In genomic region chr2:141517180-141517851, GRCh38 we compare ENCODE assay signal across 23 cellular contexts.
A peak's percentile ranks its signal among the peaks of the same experiment; 100 is the strongest.
DNase-seq lines count a peak whose midpoint lies in the region; ATAC-seq, FAIRE-seq and TF ChIP-seq lines count a peak whose summit lies in the region.
"Had no signal": no experiment of that assay in that cellular context is flagged by ENCODE, and none has a peak within 500 bp of the region (broad histone marks: within the 10 kb centered on the region; RNA-seq: fewer than 3 reads in every experiment).

No MANE protein-coding gene starts in this region.

- no peaks in the 10 kb centered on the region for H3K9me2 ChIP-seq in PC-3 (replicated peaks; ENCODE audit: low read length)

- BruUV-seq in PC-3 (replicated peaks; lab: Mats Ljungman, UMichigan) (no TSS peak), HepG2 (replicated peaks; lab: Mats Ljungman, UMichigan) (no TSS peak)

- H3K27ac ChIP-seq in PC-3 (ENCODE audit: low read length) (peak overlapping the region; percentile 47), HepG2 (ENCODE audit: extremely low read length, insufficient read depth, low read length) (no peak overlapping the region)
- H3K27ac ChIP-seq: 22Rv1; BLaER1 treated with 17β-estradiol and CSF1 and Interleukin-3, amounts not matched to agents 10 nM and 100 nM; GM23248 had no signal

- intact Hi-C loops in PC-3 (cut with micrococcal nuclease) = no loop called here
- intact Hi-C loops in HepG2 (cut with micrococcal nuclease; ENCODE audit: unreplicated experiment) = no loop called here

- in situ Hi-C loops in HepG2 (cut with HindIII; ENCODE audit: extremely low pct_ligation_motif_present, low pct_unique_long_range_greater_than_20kb) = no loop called here

- H3F3A ChIP-seq in PC-3 (ENCODE audit: low read length, unreplicated experiment) = no peaks in the 10 kb centered on the region

- H3K4me1 ChIP-seq in PC-3 (ENCODE audit: insufficient read depth, low read length) (peaks cover 11% of the 10 kb centered on the region), HepG2 (ENCODE audit: insufficient read depth, low read length) (peaks cover 15% of the 10 kb centered on the region)
- H3K4me1 ChIP-seq: BE2C had no signal

- TF ChIP-seq CTCF in PC-3 (conservative IDR thresholded peaks at IDR 0.05; ENCODE audit: low read depth, low read length) (no peak), HepG2 (CRISPR knock-in tag; IDR thresholded peaks at IDR 0.05) (no peak)

- H4K20me1 ChIP-seq in PC-3 (ENCODE audit: low read length) = no peaks in the 10 kb centered on the region
- no peaks in the 10 kb centered on the region for H4K20me1 ChIP-seq in HepG2 (ENCODE audit: insufficient read depth, low read length)
- H4K20me1 ChIP-seq: BLaER1 treated with 17β-estradiol and CSF1 and Interleukin-3, amounts not matched to agents 10 nM and 100 nM had no signal

- no peak for TF ChIP-seq RAD21 in HepG2 (CRISPR knock-in tag; IDR thresholded peaks at IDR 0.05)

- H3K36me3 ChIP-seq in PC-3 (ENCODE audit: low read depth, low read length) (no peaks in the 10 kb centered on the region), HepG2 (replicated peaks in 1 of 2; ENCODE audit: control insufficient read depth in 1 of 2, insufficient read depth in 2 of 2, low read length in 2 of 2) (no peaks in the 10 kb centered on the region)
- H3K36me3 ChIP-seq: BE2C; BLaER1 treated with 17β-estradiol and CSF1 and Interleukin-3, amounts not matched to agents 10 nM and 100 nM had no signal

- H3K9me3 ChIP-seq in PC-3 (ENCODE audit: low read length) (no peaks in the 10 kb centered on the region), HepG2 (ENCODE audit: low read length) (no peaks in the 10 kb centered on the region)
- H3K9me3 ChIP-seq: BE2C had no signal

- DNase-seq in DMS53 (lab: John Stamatoyannopoulos, UW) (peak; percentile 7), DMS53 treated with DMSO at 0.1 percent for 48 hours (lab: John Stamatoyannopoulos, UW; ENCODE audit: unreplicated experiment) (no peak), PC-3 (no peak), HepG2 (ENCODE audit: low spot score) (no peak), dedifferentiated amniotic fluid mesenchymal stem cell (ENCODE audit: extremely low spot score) (no peak), NCI-H1092 treated with DMSO at 0.1 percent for 48 hours (lab: John Stamatoyannopoulos, UW) (no peak)
- DNase-seq: ACHN; AML-193; BE2C; CD4-positive, alpha-beta T cell; COR-L47; DMS153; DMS79 treated with DMSO at 0.1 percent for 48 hours; H7; HCEC 1CT had no signal

- CTCF ChIA-PET in PC-3 (lab: Charles Lee) = interaction anchor here (0.6 kb wide), 1 partner anchor 371 kb away, joined by 3 read pairs; no protein-coding TSS in a partner anchor
- CTCF ChIA-PET in HepG2 (lab: Yijun Ruan, JAX; ENCODE audit: low intra/inter-chr PET ratio, low total read pairs) = no interaction called here

- H3K4me2 ChIP-seq in PC-3 (ENCODE audit: low read length) (peak overlapping the region; percentile 35), HepG2 (ENCODE audit: low read depth, low read length) (no peak overlapping the region)
- H3K4me2 ChIP-seq: BLaER1 treated with 17β-estradiol and CSF1 and Interleukin-3, amounts not matched to agents 10 nM and 100 nM had no signal

- H3K79me2 ChIP-seq in PC-3 (ENCODE audit: low read length) (no peaks in the 10 kb centered on the region), HepG2 (ENCODE audit: insufficient read depth, low read length) (no peaks in the 10 kb centered on the region)

- TF ChIP-seq EP300 in HepG2 (IDR thresholded peaks at IDR 0.05; ENCODE audit: low read depth in 2 of 2, low read length in 2 of 2) = no peak
- no peak for TF ChIP-seq EP300 in HepG2 (CRISPR knock-in tag; IDR thresholded peaks at IDR 0.05; ENCODE audit: borderline replicate concordance)

- 3% methylated on average over 5 of the region's 5 CpGs for WGBS in HepG2 (ENCODE audit: low lambda C conversion rate)

- POLR2A ChIA-PET in PC-3 (lab: Charles Lee; ENCODE audit: unreplicated experiment) = no interaction called here
- POLR2A ChIA-PET in HepG2 (lab: Yijun Ruan, JAX) = no interaction called here

- H2AFZ ChIP-seq in PC-3 (ENCODE audit: low read length) = no peak overlapping the region
- H2AFZ ChIP-seq in HepG2 (ENCODE audit: low read length) = no peak overlapping the region
- H2AFZ ChIP-seq: GM23248 had no signal

- ATAC-seq in PC-3 = peak; percentile 68
- peak; percentile 31; the same call in 1 of the 3 replicates for ATAC-seq in HepG2
- no peak for ATAC-seq in GM21825 (IDR thresholded peaks at IDR 0.05; ENCODE audit: unreplicated experiment)

- H3K9ac ChIP-seq in PC-3 (ENCODE audit: low read length) (no peak overlapping the region), HepG2 (ENCODE audit: insufficient read depth, low read depth, low read length) (no peak overlapping the region)
- H3K9ac ChIP-seq: BLaER1 treated with 17β-estradiol and CSF1 and Interleukin-3, amounts not matched to agents 10 nM and 100 nM; GM23248 had no signal

- H3K27me3 ChIP-seq in PC-3 (ENCODE audit: low read length) (no peaks in the 10 kb centered on the region), HepG2 (ENCODE audit: control insufficient read depth in 1 of 2, insufficient read depth in 2 of 2, low read length in 2 of 2) (no peaks in the 10 kb centered on the region)
- H3K27me3 ChIP-seq: BE2C; BLaER1 treated with 17β-estradiol and CSF1 and Interleukin-3, amounts not matched to agents 10 nM and 100 nM had no signal

- FAIRE-seq in HepG2 (lab: Jason Lieb, UNC) = no peak
- FAIRE-seq: A204.1, G401.6, GM12892, H1 had no signal

- no peak overlapping the region for H3K4me3 ChIP-seq in PC-3 (ENCODE audit: low read length)
- H3K4me3 ChIP-seq in HepG2 (replicated peaks in 1 of 3; ENCODE audit: insufficient read depth in 1 of 3, low read depth in 2 of 3, low read length in 3 of 3) = no peak overlapping the region
- H3K4me3 ChIP-seq: BLaER1 treated with 17β-estradiol and CSF1 and Interleukin-3, amounts not matched to agents 10 nM and 100 nM; GM23248 had no signal

- TF ChIP-seq POLR2A in HepG2 (IDR thresholded peaks at IDR 0.05; ENCODE audit: insufficient read depth in 1 of 2, low read depth in 2 of 2, low read length in 2 of 2) = no peak

TF ChIP-seq in HepG2, 621 proteins besides CTCF, POLR2A, EP300 and RAD21:
- peak; percentile 37; the same call in 1 of the 2 replicates for TF ChIP-seq FOXA1 (IDR thresholded peaks at IDR 0.05)
- no peak for TF ChIP-seq FOXA1 (CRISPR knock-in tag; IDR thresholded peaks at IDR 0.05)
- TF ChIP-seq MXD1 (CRISPR knock-in tag; IDR thresholded peaks at IDR 0.05) = no peak
